Comparison of ENCODE assay signal across 12 cellular contexts in the genomic region with DNA sequence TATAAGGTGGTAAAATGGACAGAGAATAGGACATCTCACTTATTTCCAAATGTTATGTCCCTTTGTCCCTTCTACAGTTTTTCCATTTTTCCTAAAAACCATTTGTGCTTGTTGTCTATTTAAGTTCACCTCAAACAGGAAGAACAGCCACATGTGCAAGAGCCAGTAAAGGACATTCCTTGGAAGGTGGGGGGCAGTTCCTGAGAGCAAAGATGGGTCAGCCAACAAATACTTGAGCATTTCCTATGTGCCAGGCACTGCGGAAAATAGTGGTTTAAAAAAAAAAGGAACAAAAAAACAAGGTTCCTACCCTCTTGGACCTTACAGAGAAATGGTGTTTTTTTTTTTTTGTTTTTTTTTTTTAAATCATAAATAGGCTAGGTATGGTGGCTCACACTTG. TPM values are rescaled to one million over a fixed set of nuclear protein-coding genes. Genes with fewer than 3 reads are reported as not detected.
A peak's percentile ranks its signal among the peaks of the same experiment; 100 is the strongest.
DNase-seq lines count a peak whose midpoint lies in the region; ATAC-seq and TF ChIP-seq lines count a peak whose summit lies in the region.
"Had no signal": no experiment of that assay in that cellular context is flagged by ENCODE, and none has a peak within 500 bp of the region (broad histone marks: within the 10 kb centered on the region; RNA-seq: fewer than 3 reads in every experiment).

No MANE protein-coding gene starts in this region.

- ATAC-seq in stimulated activated memory B cell treated with anti-CD40 and anti-IgM and Interleukin-4, amounts not matched to agents 10 μg/mL and 1 μg/mL and 100 μg/mL, for 72 hours: no peak
- no peak for ATAC-seq in GM21737 (IDR thresholded peaks at IDR 0.05; ENCODE audit: unreplicated experiment)
- no peak for ATAC-seq in GM18907 (IDR thresholded peaks at IDR 0.05; ENCODE audit: unreplicated experiment)
- ATAC-seq in naive thymus-derived CD8-positive, alpha-beta T cell: no peak

- POLR2A ChIA-PET in naive thymus-derived CD8-positive, alpha-beta T cell (lab: Charles Lee): no interaction called here

- peak overlapping the region in 1 of 5 donors; percentile 15 for H3K27ac ChIP-seq in adrenal gland

- DNase-seq in activated naive CD4-positive, alpha-beta T cell treated with anti-CD3 and anti-CD28 coated beads, Interleukin-2, amount 10 ng/mL, durations not matched to agents 7 days and 5 days: no peak
- no peak for DNase-seq in activated naive CD4-positive, alpha-beta T cell (lab: John Stamatoyannopoulos, UW)
- peak in 4 of 7 donors; percentile 36 to 63 (median 42) for DNase-seq in adrenal gland
- peak; percentile 79 for DNase-seq in glomerular endothelial cell (ENCODE audit: extremely low read depth, low read depth, low spot score)
- DNase-seq in naive thymus-derived CD8-positive, alpha-beta T cell: no peak
- DNase-seq: activated CD4-positive, alpha-beta memory T cell treated with anti-CD3 and anti-CD28 coated beads, Interleukin-2, amount 10 ng/mL, durations not matched to agents 7 days and 5 days; amygdala; kidney; NCI-H774 had no signal

- CTCF ChIA-PET in activated naive CD4-positive, alpha-beta T cell treated with anti-CD3 and anti-CD28 coated beads, Interleukin-2, amount 10 ng/mL, durations not matched to agents 7 days and 5 days (lab: Charles Lee): no interaction called here

- no peak for TF ChIP-seq POLR2A in adrenal gland (IDR thresholded peaks at IDR 0.05)

- H3K36me3 Mint-ChIP-seq in activated naive CD4-positive, alpha-beta T cell treated with anti-CD3 and anti-CD28 coated beads, Interleukin-2, amount 10 ng/mL, durations not matched to agents 7 days and 5 days: peaks cover 72% of the 10 kb centered on the region
- peaks cover 69% of the 10 kb centered on the region for H3K36me3 Mint-ChIP-seq in stimulated activated memory B cell treated with anti-CD40 and anti-IgM and Interleukin-4, amounts not matched to agents 10 μg/mL and 1 μg/mL and 100 μg/mL, for 72 hours
- H3K36me3 Mint-ChIP-seq in naive thymus-derived CD8-positive, alpha-beta T cell: peaks cover 0 to 94% (median 21%) of the 10 kb centered on the region in 3 donors

- H3K27me3 Mint-ChIP-seq in activated naive CD4-positive, alpha-beta T cell treated with anti-CD3 and anti-CD28 coated beads, Interleukin-2, amount 10 ng/mL, durations not matched to agents 7 days and 5 days: no peaks in the 10 kb centered on the region
- H3K27me3 Mint-ChIP-seq in stimulated activated memory B cell treated with anti-CD40 and anti-IgM and Interleukin-4, amounts not matched to agents 10 μg/mL and 1 μg/mL and 100 μg/mL, for 72 hours: no peaks in the 10 kb centered on the region
- H3K27me3 Mint-ChIP-seq in naive thymus-derived CD8-positive, alpha-beta T cell: no peaks in the 10 kb centered on the region
- H3K27me3 Mint-ChIP-seq: activated CD4-positive, alpha-beta memory T cell treated with anti-CD3 and anti-CD28 coated beads, Interleukin-2, amount 10 ng/mL, durations not matched to agents 7 days and 5 days had no signal

- no peaks in the 10 kb centered on the region for H3K9me3 Mint-ChIP-seq in activated naive CD4-positive, alpha-beta T cell treated with anti-CD3 and anti-CD28 coated beads, Interleukin-2, amount 10 ng/mL, durations not matched to agents 7 days and 5 days
- no peaks in the 10 kb centered on the region for H3K9me3 Mint-ChIP-seq in stimulated activated memory B cell treated with anti-CD40 and anti-IgM and Interleukin-4, amounts not matched to agents 10 μg/mL and 1 μg/mL and 100 μg/mL, for 72 hours
- no peaks in the 10 kb centered on the region for H3K9me3 Mint-ChIP-seq in naive thymus-derived CD8-positive, alpha-beta T cell
- H3K9me3 Mint-ChIP-seq: activated CD4-positive, alpha-beta memory T cell treated with anti-CD3 and anti-CD28 coated beads, Interleukin-2, amount 10 ng/mL, durations not matched to agents 7 days and 5 days had no signal

- peaks cover 0 to 77% of the 10 kb centered on the region in 2 donors for H3K36me3 ChIP-seq in adrenal gland (replicated peaks in 1 of 2)

- H3K4me1 ChIP-seq in adrenal gland (replicated peaks in 1 of 2): peaks cover 0 to 11% of the 10 kb centered on the region in 2 donors

- no peaks in the 10 kb centered on the region for H3K27me3 ChIP-seq in adrenal gland

- peaks cover 13% of the 10 kb centered on the region for H3K4me1 Mint-ChIP-seq in activated naive CD4-positive, alpha-beta T cell treated with anti-CD3 and anti-CD28 coated beads, Interleukin-2, amount 10 ng/mL, durations not matched to agents 7 days and 5 days
- H3K4me1 Mint-ChIP-seq in stimulated activated memory B cell treated with anti-CD40 and anti-IgM and Interleukin-4, amounts not matched to agents 10 μg/mL and 1 μg/mL and 100 μg/mL, for 72 hours: peaks cover 23% of the 10 kb centered on the region
- peaks cover 19 to 32% (median 26%) of the 10 kb centered on the region in 4 donors for H3K4me1 Mint-ChIP-seq in naive thymus-derived CD8-positive, alpha-beta T cell

- H3K4me3 ChIP-seq in adrenal gland: no peak overlapping the region

- WGBS in adrenal gland, 4 donors: 40 to 56% (median 51%) methylated on average over 1 of the region's 1 CpG

- intact Hi-C loops in adrenal gland (cut with DNase I): no loop called here

- no peak overlapping the region for H3K4me3 Mint-ChIP-seq in activated naive CD4-positive, alpha-beta T cell treated with anti-CD3 and anti-CD28 coated beads, Interleukin-2, amount 10 ng/mL, durations not matched to agents 7 days and 5 days
- H3K4me3 Mint-ChIP-seq in stimulated activated memory B cell treated with anti-CD40 and anti-IgM and Interleukin-4, amounts not matched to agents 10 μg/mL and 1 μg/mL and 100 μg/mL, for 72 hours: no peak overlapping the region
- H3K4me3 Mint-ChIP-seq in naive thymus-derived CD8-positive, alpha-beta T cell: no peak overlapping the region
- H3K4me3 Mint-ChIP-seq: activated CD4-positive, alpha-beta memory T cell treated with anti-CD3 and anti-CD28 coated beads, Interleukin-2, amount 10 ng/mL, durations not matched to agents 7 days and 5 days had no signal

- no peaks in the 10 kb centered on the region for H3K9me3 ChIP-seq in adrenal gland (replicated peaks in 1 of 3)

- TF ChIP-seq CTCF in adrenal gland (IDR thresholded peaks at IDR 0.05): no peak

- H3K27ac Mint-ChIP-seq in activated naive CD4-positive, alpha-beta T cell treated with anti-CD3 and anti-CD28 coated beads, Interleukin-2, amount 10 ng/mL, durations not matched to agents 7 days and 5 days: peak overlapping the region; percentile 76
- H3K27ac Mint-ChIP-seq in stimulated activated memory B cell treated with anti-CD40 and anti-IgM and Interleukin-4, amounts not matched to agents 10 μg/mL and 1 μg/mL and 100 μg/mL, for 72 hours: peak overlapping the region; percentile 0
- peak overlapping the region in 5 of 10 donors; percentile 17 to 79 (median 63) for H3K27ac Mint-ChIP-seq in naive thymus-derived CD8-positive, alpha-beta T cell
- H3K27ac Mint-ChIP-seq: activated CD4-positive, alpha-beta memory T cell treated with anti-CD3 and anti-CD28 coated beads, Interleukin-2, amount 10 ng/mL, durations not matched to agents 7 days and 5 days had no signal

RNA-seq across cellular contexts. Expression of gene ANP32B, which starts 26.8 kb away (rescaled TPM):
- 100 to 1,000 TPM in 1 of 8 donors, 10 to 100 TPM in 7; 13.4 to 100 (median 42.8) TPM for total RNA-seq in adrenal gland
- 100 to 1,000 TPM in 2 of 3 donors, 10 to 100 TPM in 1; 72.9 to 156 (median 122) TPM for polyA plus RNA-seq in adrenal gland
- total RNA-seq in glomerular endothelial cell: 20.8 and 30.8 TPM in 2 replicates
- total RNA-seq in naive thymus-derived CD8-positive, alpha-beta T cell: 100 to 1,000 TPM; 200 to 205 TPM
- 100 to 1,000 TPM in 2 of 3 donors, 10 to 100 TPM in 1; 87.8 to 110 (median 108) TPM for polyA plus RNA-seq in naive thymus-derived CD8-positive, alpha-beta T cell

RNA-seq across cellular contexts. Expression of gene NANS, which starts 46.6 kb away (rescaled TPM):
- total RNA-seq in adrenal gland (10 to 100 TPM; 24.2 to 78.6 (median 38.2) TPM), glomerular endothelial cell (85.1 and 96.6 TPM in 2 replicates)
- 10 to 100 TPM; 27.8 to 77.9 (median 38.4) TPM for polyA plus RNA-seq in adrenal gland
- total RNA-seq in naive thymus-derived CD8-positive, alpha-beta T cell: 10 to 100 TPM; 15.0 to 15.7 TPM
- polyA plus RNA-seq in naive thymus-derived CD8-positive, alpha-beta T cell: 10 to 100 TPM; 28.9 to 32.4 (median 30.9) TPM

Comparison
In these comparisons a context has a peak if more than half of its experiments do, and no peak if none do; other contexts are left out.
1. DNase-seq: peak in adrenal gland (4 of 7) and glomerular endothelial cell (single experiment); none in activated naive CD4-positive, alpha-beta T cell treated with anti-CD3 and anti-CD28 coated beads, Interleukin-2, amount 10 ng/mL, durations not matched to agents 7 days and 5 days (single experiment), activated naive CD4-positive, alpha-beta T cell (0 of 4) and naive thymus-derived CD8-positive, alpha-beta T cell (0 of 10).